In the genomic region with DNA sequence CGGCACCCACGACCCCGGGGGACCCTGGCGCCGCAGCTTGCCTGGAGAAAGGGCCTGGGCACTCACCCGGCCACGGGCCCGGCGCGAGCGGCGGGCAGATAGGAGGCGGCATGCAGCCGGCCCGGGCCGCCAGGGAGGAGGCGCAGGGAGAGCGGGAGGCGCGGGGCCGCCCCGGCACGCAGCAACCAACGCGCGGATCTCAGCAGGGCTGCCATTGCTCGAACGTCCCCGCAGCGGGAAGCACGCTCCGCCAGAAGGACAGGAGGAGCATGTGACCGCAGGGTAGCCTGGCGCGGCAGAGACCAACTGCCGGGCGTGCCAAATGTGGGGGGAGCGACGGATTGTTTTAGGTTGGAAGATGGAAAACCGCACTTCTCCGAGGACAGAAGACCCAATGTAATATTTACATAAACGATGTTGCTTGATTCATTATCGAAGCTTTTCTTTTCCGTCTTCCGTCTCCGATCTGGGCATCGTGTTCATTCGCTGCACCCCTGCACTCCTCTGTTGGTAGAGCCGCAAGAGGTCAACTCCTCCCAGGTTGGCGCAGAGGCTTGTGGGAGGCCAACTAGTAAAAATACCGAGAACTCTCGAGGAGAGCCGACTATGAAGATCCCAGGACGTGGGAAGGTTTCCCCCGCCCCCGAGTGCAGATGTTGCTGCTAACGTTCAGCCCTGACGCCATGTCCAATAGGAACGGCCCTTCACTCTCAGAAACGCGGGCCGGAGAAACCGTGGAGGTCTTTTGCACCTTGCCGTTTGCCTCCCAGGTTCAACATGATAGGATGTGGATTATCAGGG, we compare ENCODE assay signal across 8 cellular contexts. TPM values are rescaled to one million over a fixed set of nuclear protein-coding genes. Genes with fewer than 3 reads are reported as not detected.
DNase-seq lines count a peak whose midpoint lies in the region; ATAC-seq and TF ChIP-seq lines count a peak whose summit lies in the region.

Gene LRPPRC, minus strand, starts transcription at position 257 of the 801 bp plus-strand sequence. Its CDS starts 42 bp downstream, at position 215.

- H3K27ac ChIP-seq in SK-N-SH (ENCODE audit: low read depth in 2 of 2, low read length in 1 of 2) (peak within 1 kb of the TSS; percentile 72 to 92), gastroesophageal sphincter (peak within 1 kb of the TSS; percentile 80 to 90 (median 84)), neutrophil (peak within 1 kb of the TSS; percentile 75), substantia nigra (ENCODE audit: low read depth, low read length, poor library complexity, severe bottlenecking) (peak within 1 kb of the TSS; percentile 71)

- TF ChIP-seq POLR2A in gastroesophageal sphincter (IDR thresholded peaks at IDR 0.05): peak; percentile 58 to 61

- H3K4me3 ChIP-seq in SK-N-SH (ENCODE audit: low read depth in 2 of 2, low read length in 1 of 2) (peak within 1 kb of the TSS; percentile 91 to 98), gastroesophageal sphincter (peak within 1 kb of the TSS; percentile 79 to 97), neutrophil (ENCODE audit: low read depth in 1 of 2, low read length in 1 of 2) (peak within 1 kb of the TSS; percentile 68 to 77)

- H3K9me3 ChIP-seq in SK-N-SH (no peaks in the 10 kb centered on the region), gastroesophageal sphincter (no peaks in the 10 kb centered on the region), neutrophil (no peaks in the 10 kb centered on the region)

- H3F3A ChIP-seq in SK-N-SH (replicated peaks; ENCODE audit: insufficient read depth): no peaks in the 10 kb centered on the region

- H3K4me2 ChIP-seq in SK-N-SH: peak within 1 kb of the TSS; percentile 88

- no peaks in the 10 kb centered on the region for H3K9me2 ChIP-seq in SK-N-SH

- POLR2A ChIA-PET in SK-N-SH (lab: Yijun Ruan, JAX): interaction anchor here (0.6 kb wide), 1 partner anchor 20 kb away, joined by 3 read pairs; no protein-coding TSS in a partner anchor

- H3K36me3 ChIP-seq in SK-N-SH (replicated peaks in 1 of 2; ENCODE audit: control insufficient read depth in 1 of 2, insufficient read depth in 2 of 2, low read length in 1 of 2) (peaks cover 22 to 29% of the 10 kb centered on the region in 2 experiments), gastroesophageal sphincter (peaks cover 0 to 13% of the 10 kb centered on the region in 2 donors), neutrophil (no peaks in the 10 kb centered on the region)

- peak within 1 kb of the TSS; percentile 90 for H3K9ac ChIP-seq in SK-N-SH

- peak within 1 kb of the TSS; percentile 97 for H2AFZ ChIP-seq in SK-N-SH (ENCODE audit: low read depth)

- peaks cover 9 to 14% of the 10 kb centered on the region in 2 experiments; a peak in 2 of 4 replicates for H3K4me1 ChIP-seq in SK-N-SH (ENCODE audit: control insufficient read depth in 1 of 2, insufficient read depth in 2 of 2, low read depth in 1 of 2, low read length in 1 of 2)
- peaks cover 5 to 36% (median 21%) of the 10 kb centered on the region in 3 donors for H3K4me1 ChIP-seq in gastroesophageal sphincter
- peaks cover 16 to 19% of the 10 kb centered on the region in 2 experiments for H3K4me1 ChIP-seq in neutrophil (ENCODE audit: control insufficient read depth in 1 of 2, insufficient read depth in 1 of 2, low read depth in 1 of 2, low read length in 1 of 2)

- ATAC-seq in gastroesophageal sphincter: peak; percentile 99

- H3K4me1 Mint-ChIP-seq in HFFc6 (ENCODE audit: low read depth): peaks cover 38% of the 10 kb centered on the region

- H3K27ac Mint-ChIP-seq in HFFc6: peak within 1 kb of the TSS; percentile 100

- 0 out of 2 replicates have a peak, but pooled peaks have one; percentile 1 for TF ChIP-seq RAD21 in SK-N-SH (IDR thresholded peaks at IDR 0.05; ENCODE audit: low read length)

- DNase-seq in GM04503 (ENCODE audit: low read depth): peak; percentile 81
- DNase-seq in HFFc6: peak; percentile 96
- DNase-seq in NCI-H1048 (lab: John Stamatoyannopoulos, UW): peak; percentile 78
- peak; percentile 98 for DNase-seq in SK-N-SH
- DNase-seq in activated naive CD4-positive, alpha-beta T cell treated with anti-CD3 and anti-CD28 coated beads, Interleukin-2, amount 50 U/mL, for 16 hours: peak; percentile 91
- peak; percentile 55 to 98 (median 89) for DNase-seq in substantia nigra (lab: John Stamatoyannopoulos, UW)

- H4K20me1 ChIP-seq in SK-N-SH (ENCODE audit: insufficient read depth): peaks cover 37% of the 10 kb centered on the region

- H3K27me3 ChIP-seq in SK-N-SH (ENCODE audit: insufficient read depth) (no peaks in the 10 kb centered on the region), gastroesophageal sphincter (no peaks in the 10 kb centered on the region), neutrophil (peaks cover 12% of the 10 kb centered on the region)

- under 1% methylated on average over 44 of the region's 64 CpGs for WGBS in SK-N-SH (ENCODE audit: low lambda C conversion rate)
- WGBS in gastroesophageal sphincter (ENCODE audit: low coverage in 1 of 2), 2 donors: 0 to 1% methylated on average over 8 to 14 of the region's 64 CpGs

- H3K4me3 Mint-ChIP-seq in HFFc6: peak within 1 kb of the TSS; percentile 97

- H3K36me3 Mint-ChIP-seq in HFFc6 (ENCODE audit: low read depth): peaks cover 36% of the 10 kb centered on the region

- peaks cover 49% of the 10 kb centered on the region for H3K79me2 ChIP-seq in SK-N-SH (ENCODE audit: insufficient read depth)

- CTCF ChIA-PET in SK-N-SH (lab: Yijun Ruan, JAX): interaction anchor here (0.8 to 2.0 kb wide), 5 partner anchors 17 to 960 kb away, joined by 3 to 5 read pairs (median 4); no protein-coding TSS in a partner anchor

- TF ChIP-seq CTCF in HFFc6 (IDR thresholded peaks at IDR 0.05) (no peak), SK-N-SH (IDR thresholded peaks at IDR 0.05) (no peak), gastroesophageal sphincter (IDR thresholded peaks at IDR 0.05) (no peak), neutrophil (IDR thresholded peaks at IDR 0.05) (no peak)

- no peaks in the 10 kb centered on the region; the same call in none of the 2 replicates for H3K27me3 Mint-ChIP-seq in HFFc6 (ENCODE audit: insufficient read depth)

- TF ChIP-seq EP300 in SK-N-SH (IDR thresholded peaks at IDR 0.05; ENCODE audit: borderline replicate concordance in 1 of 2, low read depth in 1 of 2, low read length in 1 of 2): peak; percentile 27 to 54; a peak in 1 of 4 replicates
- TF ChIP-seq EP300 in gastroesophageal sphincter (IDR thresholded peaks at IDR 0.05): no peak

- no peaks in the 10 kb centered on the region for H3K9me3 Mint-ChIP-seq in HFFc6

TF ChIP-seq in SK-N-SH, 30 proteins besides CTCF, POLR2A, EP300 and RAD21 (continues in another document):
- TF ChIP-seq TAF1 (IDR thresholded peaks at IDR 0.05; ENCODE audit: borderline replicate concordance, low read depth, low read length) (peak; percentile 97), GATA2 (CRISPR knock-in tag; IDR thresholded peaks at IDR 0.05) (no peak), CHD2 (IDR thresholded peaks at IDR 0.05; ENCODE audit: low read length, partially characterized antibody) (peak; percentile 90), JUND (IDR thresholded peaks at IDR 0.05) (peak; percentile 70), ELF1 (IDR thresholded peaks at IDR 0.05) (peak; percentile 36; the same call in 1 of the 2 replicates), FOXJ3 (CRISPR knock-in tag; IDR thresholded peaks at IDR 0.05) (no peak), MXI1 (IDR thresholded peaks at IDR 0.05; ENCODE audit: low read depth, low read length) (peak; percentile 99), PBX3 (IDR thresholded peaks at IDR 0.05) (no peak), MEF2A (IDR thresholded peaks at IDR 0.05; ENCODE audit: borderline replicate concordance, low read depth) (no peak)
- TF ChIP-seq, protein P1, sequence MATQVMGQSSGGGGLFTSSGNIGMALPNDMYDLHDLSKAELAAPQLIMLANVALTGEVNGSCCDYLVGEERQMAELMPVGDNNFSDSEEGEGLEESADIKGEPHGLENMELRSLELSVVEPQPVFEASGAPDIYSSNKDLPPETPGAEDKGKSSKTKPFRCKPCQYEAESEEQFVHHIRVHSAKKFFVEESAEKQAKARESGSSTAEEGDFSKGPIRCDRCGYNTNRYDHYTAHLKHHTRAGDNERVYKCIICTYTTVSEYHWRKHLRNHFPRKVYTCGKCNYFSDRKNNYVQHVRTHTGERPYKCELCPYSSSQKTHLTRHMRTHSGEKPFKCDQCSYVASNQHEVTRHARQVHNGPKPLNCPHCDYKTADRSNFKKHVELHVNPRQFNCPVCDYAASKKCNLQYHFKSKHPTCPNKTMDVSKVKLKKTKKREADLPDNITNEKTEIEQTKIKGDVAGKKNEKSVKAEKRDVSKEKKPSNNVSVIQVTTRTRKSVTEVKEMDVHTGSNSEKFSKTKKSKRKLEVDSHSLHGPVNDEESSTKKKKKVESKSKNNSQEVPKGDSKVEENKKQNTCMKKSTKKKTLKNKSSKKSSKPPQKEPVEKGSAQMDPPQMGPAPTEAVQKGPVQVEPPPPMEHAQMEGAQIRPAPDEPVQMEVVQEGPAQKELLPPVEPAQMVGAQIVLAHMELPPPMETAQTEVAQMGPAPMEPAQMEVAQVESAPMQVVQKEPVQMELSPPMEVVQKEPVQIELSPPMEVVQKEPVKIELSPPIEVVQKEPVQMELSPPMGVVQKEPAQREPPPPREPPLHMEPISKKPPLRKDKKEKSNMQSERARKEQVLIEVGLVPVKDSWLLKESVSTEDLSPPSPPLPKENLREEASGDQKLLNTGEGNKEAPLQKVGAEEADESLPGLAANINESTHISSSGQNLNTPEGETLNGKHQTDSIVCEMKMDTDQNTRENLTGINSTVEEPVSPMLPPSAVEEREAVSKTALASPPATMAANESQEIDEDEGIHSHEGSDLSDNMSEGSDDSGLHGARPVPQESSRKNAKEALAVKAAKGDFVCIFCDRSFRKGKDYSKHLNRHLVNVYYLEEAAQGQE (IDR thresholded peaks at IDR 0.05; ENCODE audit: low read depth, low read length): peak; percentile 64
- TF ChIP-seq, protein P2, sequence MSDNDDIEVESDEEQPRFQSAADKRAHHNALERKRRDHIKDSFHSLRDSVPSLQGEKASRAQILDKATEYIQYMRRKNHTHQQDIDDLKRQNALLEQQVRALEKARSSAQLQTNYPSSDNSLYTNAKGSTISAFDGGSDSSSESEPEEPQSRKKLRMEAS (IDR thresholded peaks at IDR 0.05; ENCODE audit: low read depth): peak; percentile 96

RNA-seq across cellular contexts. Expression of gene LRPPRC, which starts in this region (rescaled TPM):
- 10 to 100 TPM; 57.6 to 77.6 (median 65.7) TPM for total RNA-seq in HFFc6 (2021; fragmentation: NEBNext Ultra II Directional; extraction: Animal tissue kit (Norgen Biotek cat#: 25700))
- 31.4 and 38.8 TPM in 2 replicates for polyA plus RNA-seq in SK-N-SH (2012; rRNA removed)
- polyA plus RNA-seq in SK-N-SH (2012; cell fraction: cytosol; rRNA removed): 44.8 and 52.2 TPM in 2 replicates
- 33.2 and 52.7 TPM in 2 replicates for polyA plus RNA-seq in SK-N-SH (2012; cell fraction: nucleus; rRNA removed)
- 10 to 100 TPM; 40.9 to 61.8 (median 49.5) TPM for total RNA-seq in gastroesophageal sphincter

Comparison
In these comparisons a context has a peak if more than half of its experiments do, and no peak if none do; other contexts are left out.
1. Peak in every context shown above with its lines: DNase-seq, ATAC-seq, H3K4me3 ChIP-seq and H3K27ac ChIP-seq.